ENCODE assay signal across 8 cellular contexts in genomic region chr12:133181238-133181959, GRCh38. TPM values are rescaled to one million over a fixed set of nuclear protein-coding genes. Genes with fewer than 3 reads are reported as not detected.
DNase-seq lines count a peak whose midpoint lies in the region; ATAC-seq, FAIRE-seq and TF ChIP-seq lines count a peak whose summit lies in the region.

Gene ZNF268, plus strand, starts transcription at chr12:133181495. Its CDS starts 503 bp downstream, at chr12:133181998.

- peaks cover 36% of the 10 kb centered on the region for H3K9me3 Mint-ChIP-seq in activated naive CD8-positive, alpha-beta T cell treated with anti-CD3 and anti-CD28 coated beads, Interleukin-2, amount 10 ng/mL, durations not matched to agents 7 days and 5 days

- ATAC-seq in HG02588 (IDR thresholded peaks at IDR 0.05; ENCODE audit: unreplicated experiment) = peak; percentile 89
- peak; percentile 90 for ATAC-seq in activated naive CD8-positive, alpha-beta T cell treated with anti-CD3 and anti-CD28 coated beads, Interleukin-2, amount 10 ng/mL, durations not matched to agents 7 days and 5 days (ENCODE audit: low read depth)
- peak; percentile 98 for ATAC-seq in Right ventricle myocardium inferior
- ATAC-seq in pancreas = peak; percentile 99 to 100 (median 100)

- 1 to 2% methylated on average over 40 of the region's 40 CpGs for WGBS in pancreas, 2 donors

- peaks cover 11% of the 10 kb centered on the region for H3K36me3 ChIP-seq in SU-DHL-6 (ENCODE audit: low read length)
- peaks cover 0 to 10% (median 8%) of the 10 kb centered on the region in 3 donors for H3K36me3 ChIP-seq in pancreas
- peaks cover 35 to 38% (median 37%) of the 10 kb centered on the region in 3 donors for H3K36me3 ChIP-seq in tibial artery

- peak; percentile 66 for TF ChIP-seq POLR2A in GM10847 (IDR thresholded peaks at IDR 0.05; ENCODE audit: extremely low read depth, insufficient read length)

- H3K9me3 ChIP-seq in SU-DHL-6 (ENCODE audit: insufficient read depth, low read length) = peaks cover 28% of the 10 kb centered on the region; the same call in 1 of the 2 replicates
- no peaks in the 10 kb centered on the region for H3K9me3 ChIP-seq in pancreas
- peaks cover 0 to 60% (median 24%) of the 10 kb centered on the region in 3 donors for H3K9me3 ChIP-seq in tibial artery

- H3K4me2 ChIP-seq in SU-DHL-6 (ENCODE audit: low read depth, low read length, poor library complexity, severe bottlenecking) = peak within 1 kb of the TSS; percentile 54

- H3K9ac ChIP-seq in SU-DHL-6 (ENCODE audit: low read length) = peak within 1 kb of the TSS; percentile 54

- FAIRE-seq in pancreas (lab: Jason Lieb, UNC) = no peak

- H3K27ac ChIP-seq in SU-DHL-6 (ENCODE audit: low read depth, low read length) = no peak within 1 kb of the TSS
- H3K27ac ChIP-seq in pancreas = peak within 1 kb of the TSS; percentile 9 to 48 (median 12)
- peak within 1 kb of the TSS; percentile 70 to 72 for H3K27ac ChIP-seq in tibial artery

- no peaks in the 10 kb centered on the region for H3K9me2 ChIP-seq in SU-DHL-6 (replicated peaks; ENCODE audit: insufficient read depth, low read length)

- TF ChIP-seq CTCF in SU-DHL-6 (IDR thresholded peaks at IDR 0.05; ENCODE audit: insufficient read depth, low read length, poor library complexity, severe bottlenecking) = peak; percentile 70
- peak; percentile 65 to 82 (median 67) for TF ChIP-seq CTCF in pancreas (IDR thresholded peaks at IDR 0.05)
- peak; percentile 53 to 65 for TF ChIP-seq CTCF in tibial artery (IDR thresholded peaks at IDR 0.05)

- H2AFZ ChIP-seq in SU-DHL-6 (ENCODE audit: low read depth, low read length, severe bottlenecking) = peak within 1 kb of the TSS; percentile 90

- peak within 1 kb of the TSS; percentile 65 for H3K4me3 ChIP-seq in SU-DHL-6 (ENCODE audit: insufficient read depth, low read length, poor library complexity, severe bottlenecking)
- peak within 1 kb of the TSS; percentile 43 to 92 (median 58) for H3K4me3 ChIP-seq in pancreas
- H3K4me3 ChIP-seq in tibial artery = peak within 1 kb of the TSS; percentile 72 to 94

- H3K4me3 Mint-ChIP-seq in activated naive CD8-positive, alpha-beta T cell treated with anti-CD3 and anti-CD28 coated beads, Interleukin-2, amount 10 ng/mL, durations not matched to agents 7 days and 5 days = peak within 1 kb of the TSS; percentile 95

- no peaks in the 10 kb centered on the region for H3K27me3 Mint-ChIP-seq in activated naive CD8-positive, alpha-beta T cell treated with anti-CD3 and anti-CD28 coated beads, Interleukin-2, amount 10 ng/mL, durations not matched to agents 7 days and 5 days

- H4K20me1 ChIP-seq in SU-DHL-6 (ENCODE audit: low read depth, low read length) = no peaks in the 10 kb centered on the region

- H3K79me2 ChIP-seq in SU-DHL-6 (ENCODE audit: insufficient read depth, low read length) = no peaks in the 10 kb centered on the region

- peak; percentile 90 for DNase-seq in NCI-H1092 (lab: John Stamatoyannopoulos, UW)
- peak; percentile 91 for DNase-seq in activated naive CD8-positive, alpha-beta T cell treated with anti-CD3 and anti-CD28 coated beads, Interleukin-2, amount 10 ng/mL, durations not matched to agents 7 days and 5 days
- peak; percentile 94 for DNase-seq in Right ventricle myocardium inferior (ENCODE audit: missing footprints)
- DNase-seq in pancreas = peak; percentile 93 to 97 (median 95)
- DNase-seq in tibial artery = peak; percentile 78 to 91

- POLR2A ChIA-PET in activated naive CD8-positive, alpha-beta T cell treated with anti-CD3 and anti-CD28 coated beads, Interleukin-2, amount 10 ng/mL, durations not matched to agents 7 days and 5 days (lab: Charles Lee) = interaction anchor here (0.7 to 2.7 kb wide), 6 partner anchors 11 to 224 kb away, joined by 3 to 29 read pairs (median 6); partner anchors contain the start of genes ZNF10, ZNF140, ZNF26 and ZNF891

- no peaks in the 10 kb centered on the region for H3F3A ChIP-seq in SU-DHL-6 (ENCODE audit: insufficient read depth)

- peaks cover 0 to 7% (median 7%) of the 10 kb centered on the region in 3 donors for H3K4me1 ChIP-seq in pancreas
- peaks cover 0 to 12% (median 10%) of the 10 kb centered on the region in 4 donors for H3K4me1 ChIP-seq in tibial artery

- H3K27ac Mint-ChIP-seq in activated naive CD8-positive, alpha-beta T cell treated with anti-CD3 and anti-CD28 coated beads, Interleukin-2, amount 10 ng/mL, durations not matched to agents 7 days and 5 days = peak within 1 kb of the TSS; percentile 93

- intact Hi-C loops in Right ventricle myocardium inferior (cut with DNase I) (loop anchor here (1.0 kb wide), 3 partner anchors 51 to 195 kb away; partner anchors contain the start of genes ZNF10, ZNF140, ZNF26 and ZNF891), pancreas (cut with DNase I) (no loop called here), tibial artery (cut with DNase I; ENCODE audit: low total_unique reads) (no loop called here)

- H3K27me3 ChIP-seq in SU-DHL-6 (ENCODE audit: low read length) = no peaks in the 10 kb centered on the region
- H3K27me3 ChIP-seq in pancreas = no peaks in the 10 kb centered on the region
- H3K27me3 ChIP-seq in tibial artery = no peaks in the 10 kb centered on the region

- peaks cover 9% of the 10 kb centered on the region for H3K4me1 Mint-ChIP-seq in activated naive CD8-positive, alpha-beta T cell treated with anti-CD3 and anti-CD28 coated beads, Interleukin-2, amount 10 ng/mL, durations not matched to agents 7 days and 5 days

- peaks cover 52% of the 10 kb centered on the region for H3K36me3 Mint-ChIP-seq in activated naive CD8-positive, alpha-beta T cell treated with anti-CD3 and anti-CD28 coated beads, Interleukin-2, amount 10 ng/mL, durations not matched to agents 7 days and 5 days

RNA-seq across cellular contexts. Expression of gene ZNF268, which starts in this region (rescaled TPM):
- total RNA-seq in activated naive CD8-positive, alpha-beta T cell treated with anti-CD3 and anti-CD28 coated beads, Interleukin-2, amount 10 ng/mL, durations not matched to agents 7 days and 5 days = 10 to 100 TPM; 24.1 to 25.6 TPM
- 6.8 TPM for total RNA-seq in Right ventricle myocardium inferior
- total RNA-seq in pancreas = 10 to 100 TPM in 2 of 6 donors, 1 to 10 TPM in 4; 7.4 to 14.0 (median 9.4) TPM
- 1 to 10 TPM; 2.4 to 3.1 TPM for polyA plus RNA-seq in pancreas
